In genomic region chr1:224747578-224747977, GRCh38 we compare ENCODE assay signal across 11 cellular contexts.
A peak's percentile ranks its signal among the peaks of the same experiment; 100 is the strongest.
DNase-seq lines count a peak whose midpoint lies in the region; ATAC-seq, FAIRE-seq and TF ChIP-seq lines count a peak whose summit lies in the region.
"Had no signal": no experiment of that assay in that cellular context is flagged by ENCODE, and none has a peak within 500 bp of the region (broad histone marks: within the 10 kb centered on the region; RNA-seq: fewer than 3 reads in every experiment).

No MANE protein-coding gene starts in this region.

- TF ChIP-seq CTCF in D721Med (IDR thresholded peaks at IDR 0.05; ENCODE audit: insufficient read depth, missing control alignments) = no peak

- no peaks in the 10 kb centered on the region for H3K4me1 Mint-ChIP-seq in activated T-helper 17 cell treated with anti-CD3 and anti-CD28 coated beads, Interleukin-2, amount 50 U/mL, for 72 hours
- H3K4me1 Mint-ChIP-seq: central memory CD8-positive, alpha-beta T cell had no signal

- H3K27me3 Mint-ChIP-seq in activated T-helper 17 cell treated with anti-CD3 and anti-CD28 coated beads, Interleukin-2, amount 50 U/mL, for 72 hours = peaks cover 26% of the 10 kb centered on the region

- H3K36me3 Mint-ChIP-seq in activated T-helper 17 cell treated with anti-CD3 and anti-CD28 coated beads, Interleukin-2, amount 50 U/mL, for 72 hours (ENCODE audit: low read depth) = no peaks in the 10 kb centered on the region

- ATAC-seq in GM19035 (IDR thresholded peaks at IDR 0.05; ENCODE audit: unreplicated experiment) = peak; percentile 51
- peak; percentile 54 for ATAC-seq in HG03520 (IDR thresholded peaks at IDR 0.05; ENCODE audit: unreplicated experiment)
- ATAC-seq in activated T-helper 17 cell treated with anti-CD3 and anti-CD28 coated beads, Interleukin-2, amount 50 U/mL, for 72 hours (replicated peaks) = peak; percentile 59
- ATAC-seq in GM19395 (IDR thresholded peaks at IDR 0.05; ENCODE audit: unreplicated experiment) = no peak

- H3K9me3 Mint-ChIP-seq in activated T-helper 17 cell treated with anti-CD3 and anti-CD28 coated beads, Interleukin-2, amount 50 U/mL, for 72 hours = no peaks in the 10 kb centered on the region
- H3K9me3 Mint-ChIP-seq: central memory CD8-positive, alpha-beta T cell; nephron had no signal

- FAIRE-seq in GM19239 (lab: Jason Lieb, UNC) = no peak
- no peak for FAIRE-seq in D721Med (lab: Jason Lieb, UNC)

- H3K4me3 Mint-ChIP-seq in activated T-helper 17 cell treated with anti-CD3 and anti-CD28 coated beads, Interleukin-2, amount 50 U/mL, for 72 hours = no peak overlapping the region
- H3K4me3 Mint-ChIP-seq: central memory CD8-positive, alpha-beta T cell; nephron had no signal

- DNase-seq in AG08396 (ENCODE audit: low spot score) (peak; percentile 43), NCI-H82 treated with DMSO at 0.1 percent for 48 hours (lab: John Stamatoyannopoulos, UW; ENCODE audit: unreplicated experiment) (no peak), GM19239 (ENCODE audit: insufficient read length, low spot score) (no peak), D721Med (ENCODE audit: insufficient read length, low spot score) (no peak)
- DNase-seq: GF-D8 had no signal

- H3K27ac Mint-ChIP-seq in activated T-helper 17 cell treated with anti-CD3 and anti-CD28 coated beads, Interleukin-2, amount 50 U/mL, for 72 hours = no peak overlapping the region
- H3K27ac Mint-ChIP-seq: nephron had no signal
